ENCODE assay signal across 10 cellular contexts in the genomic region with DNA sequence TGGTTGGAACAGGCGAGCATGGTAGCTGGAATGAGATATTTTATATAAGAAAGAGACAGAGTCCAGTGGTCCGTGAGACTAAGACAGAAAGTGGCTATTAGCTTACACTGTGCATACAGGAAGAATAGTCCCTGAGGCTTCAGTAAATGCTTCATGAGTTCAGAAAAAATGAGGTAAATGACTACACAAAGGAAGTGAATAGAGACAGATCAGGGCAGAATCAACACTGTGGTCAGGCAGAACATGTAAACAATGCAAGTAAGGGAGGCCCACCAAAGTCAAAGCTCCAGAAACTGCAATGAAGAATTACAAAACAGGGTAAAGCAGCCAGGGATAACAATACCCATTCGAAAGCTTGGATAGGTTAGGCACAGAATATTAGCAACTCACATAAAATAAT. TPM values are rescaled to one million over a fixed set of nuclear protein-coding genes. Genes with fewer than 3 reads are reported as not detected.
DNase-seq lines count a peak whose midpoint lies in the region; ATAC-seq, FAIRE-seq and TF ChIP-seq lines count a peak whose summit lies in the region.
"Had no signal": no experiment of that assay in that cellular context is flagged by ENCODE, and none has a peak within 500 bp of the region (broad histone marks: within the 10 kb centered on the region; RNA-seq: fewer than 3 reads in every experiment).

No MANE protein-coding gene starts in this region.

- peak overlapping the region; percentile 53 for H3K4me3 ChIP-seq in left ventricle myocardium inferior
- peak overlapping the region in 4 of 10 donors; percentile 6 to 44 (median 25) for H3K4me3 ChIP-seq in heart right ventricle
- no peak overlapping the region for H3K4me3 ChIP-seq in astrocyte (ENCODE audit: insufficient read depth, low read depth, low read length)
- no peak overlapping the region for H3K4me3 ChIP-seq in thymus (ENCODE audit: low read length)

- H3K27me3 ChIP-seq in left ventricle myocardium inferior (ENCODE audit: low read depth) = no peaks in the 10 kb centered on the region
- H3K27me3 ChIP-seq in heart right ventricle = no peaks in the 10 kb centered on the region
- no peaks in the 10 kb centered on the region for H3K27me3 ChIP-seq in astrocyte (ENCODE audit: insufficient read depth, low read length)
- no peaks in the 10 kb centered on the region for H3K27me3 ChIP-seq in thymus (ENCODE audit: control insufficient read depth, insufficient read depth)

- peaks cover 6% of the 10 kb centered on the region for H3K4me1 Mint-ChIP-seq in astrocyte (ENCODE audit: low read depth, unreplicated experiment)
- H3K4me1 Mint-ChIP-seq in activated T-cell treated with anti-CD3 and anti-CD28 coated beads, Interleukin-2, amount 50 U/mL, for 4 hours (ENCODE audit: low read depth) = peaks cover 6% of the 10 kb centered on the region

- no peaks in the 10 kb centered on the region for H3K36me3 Mint-ChIP-seq in astrocyte (ENCODE audit: low read depth, unreplicated experiment)
- peaks cover 15% of the 10 kb centered on the region for H3K36me3 Mint-ChIP-seq in activated T-cell treated with anti-CD3 and anti-CD28 coated beads, Interleukin-2, amount 50 U/mL, for 4 hours (ENCODE audit: insufficient read depth)

- peak overlapping the region; percentile 46 for H3K27ac ChIP-seq in left ventricle myocardium inferior (replicated peaks)
- peak overlapping the region in 5 of 10 donors; percentile 1 to 40 (median 29) for H3K27ac ChIP-seq in heart right ventricle
- H3K27ac ChIP-seq in astrocyte (ENCODE audit: low read depth, low read length) = no peak overlapping the region
- peak overlapping the region; percentile 20 for H3K27ac ChIP-seq in thymus (ENCODE audit: low read depth)

- ATAC-seq in heart right ventricle (no peak), HG02870 (IDR thresholded peaks at IDR 0.05; ENCODE audit: unreplicated experiment) (peak; percentile 93)
- no peak for ATAC-seq in activated T-cell treated with anti-CD3 and anti-CD28 coated beads, Interleukin-2, amount 50 U/mL, for 4 hours

- no peak overlapping the region for H2AFZ ChIP-seq in astrocyte (ENCODE audit: low read depth, low read length)

- H3K9ac ChIP-seq in astrocyte (ENCODE audit: low read length) = no peak overlapping the region

- no peak for TF ChIP-seq CTCF in left ventricle myocardium inferior (IDR thresholded peaks at IDR 0.05; ENCODE audit: borderline replicate concordance)
- no peak for TF ChIP-seq CTCF in heart right ventricle (IDR thresholded peaks at IDR 0.05)
- TF ChIP-seq CTCF in astrocyte (IDR thresholded peaks at IDR 0.05; ENCODE audit: insufficient read depth, low read depth, low read length) = no peak

- no peak overlapping the region for H3K27ac Mint-ChIP-seq in astrocyte (ENCODE audit: unreplicated experiment)

- FAIRE-seq in astrocyte (lab: Jason Lieb, UNC) = no peak

- 77% methylated on average over 3 of the region's 3 CpGs for WGBS in heart right ventricle, 2 donors
- 94% methylated on average over 3 of the region's 3 CpGs for WGBS in thymus

- H3K36me3 ChIP-seq in left ventricle myocardium inferior = peaks cover 18% of the 10 kb centered on the region
- H3K36me3 ChIP-seq in heart right ventricle = peaks cover 0 to 33% (median 8%) of the 10 kb centered on the region in 9 donors
- H3K36me3 ChIP-seq in astrocyte (ENCODE audit: insufficient read depth, low read length) = no peaks in the 10 kb centered on the region
- H3K36me3 ChIP-seq in thymus (ENCODE audit: control insufficient read depth, insufficient read depth) = no peaks in the 10 kb centered on the region

- no peaks in the 10 kb centered on the region for H3K27me3 Mint-ChIP-seq in astrocyte (ENCODE audit: low read depth, unreplicated experiment)
- no peaks in the 10 kb centered on the region for H3K27me3 Mint-ChIP-seq in activated T-cell treated with anti-CD3 and anti-CD28 coated beads, Interleukin-2, amount 50 U/mL, for 4 hours (ENCODE audit: low read depth)

- no peak overlapping the region for H3K4me3 Mint-ChIP-seq in astrocyte (ENCODE audit: unreplicated experiment)
- H3K4me3 Mint-ChIP-seq in activated T-cell treated with anti-CD3 and anti-CD28 coated beads, Interleukin-2, amount 50 U/mL, for 4 hours = no peak overlapping the region

- H3K79me2 ChIP-seq in astrocyte (ENCODE audit: insufficient read depth, low read length) = no peaks in the 10 kb centered on the region

- intact Hi-C loops in left ventricle myocardium inferior (cut with micrococcal nuclease) = no loop called here
- intact Hi-C loops in heart right ventricle (cut with DNase I) = no loop called here

- no peaks in the 10 kb centered on the region for H3K9me3 ChIP-seq in left ventricle myocardium inferior (replicated peaks)
- H3K9me3 ChIP-seq in heart right ventricle = no peaks in the 10 kb centered on the region
- no peaks in the 10 kb centered on the region for H3K9me3 ChIP-seq in astrocyte (ENCODE audit: insufficient read depth, low read depth, low read length)
- no peaks in the 10 kb centered on the region for H3K9me3 ChIP-seq in thymus (ENCODE audit: control insufficient read depth)

- no peaks in the 10 kb centered on the region for H4K20me1 ChIP-seq in astrocyte (ENCODE audit: insufficient read depth, low read length)

- H3K4me1 ChIP-seq in left ventricle myocardium inferior = no peaks in the 10 kb centered on the region
- H3K4me1 ChIP-seq in heart right ventricle = peaks cover 0 to 8% (median 0%) of the 10 kb centered on the region in 9 donors
- no peaks in the 10 kb centered on the region for H3K4me1 ChIP-seq in astrocyte (ENCODE audit: insufficient read depth, low read length)
- H3K4me1 ChIP-seq in thymus (ENCODE audit: control insufficient read depth, insufficient read depth, low read length) = no peaks in the 10 kb centered on the region

- H3K4me2 ChIP-seq in astrocyte (ENCODE audit: low read length) = peak overlapping the region; percentile 32

- H3K9me3 Mint-ChIP-seq in astrocyte (ENCODE audit: unreplicated experiment) = no peaks in the 10 kb centered on the region
- H3K9me3 Mint-ChIP-seq in activated T-cell treated with anti-CD3 and anti-CD28 coated beads, Interleukin-2, amount 50 U/mL, for 4 hours = no peaks in the 10 kb centered on the region

- DNase-seq in left ventricle myocardium inferior (no peak), heart right ventricle (no peak), astrocyte (ENCODE audit: low read depth) (peak; percentile 56), mesenteric fat pad (ENCODE audit: low spot score) (no peak)
- DNase-seq in effector CD8-positive, alpha-beta T cell (lab: John Stamatoyannopoulos, UW) = no peak
- no peak for DNase-seq in activated T-cell treated with anti-CD3 and anti-CD28 coated beads, Interleukin-2, amount 50 U/mL, for 4 hours
- DNase-seq: MM.1S; stimulated activated CD4-positive, alpha-beta T cell treated with anti-CD3 and anti-CD28 coated beads, Interleukin-2, amount 100 ng/mL, for 24 hours had no signal

RNA-seq across cellular contexts. Expression of gene ABCA10, which starts 4.8 kb away (rescaled TPM):
- 4.2 TPM for total RNA-seq in left ventricle myocardium inferior
- total RNA-seq in heart right ventricle = 1 to 10 TPM; 2.1 to 7.0 (median 3.6) TPM
- polyA plus RNA-seq in heart right ventricle = 10 to 100 TPM in 1 of 2 donors, 1 to 10 TPM in 1; 1.0 to 60.9 TPM
- 0.20 and 0.75 TPM in 2 replicates for total RNA-seq in astrocyte
- 11.0 TPM for polyA plus RNA-seq in thymus
- under 1 TPM in 2 of 3 donors, not detected in 1; 0.13 to 0.41 TPM for total RNA-seq in activated T-cell treated with anti-CD3 and anti-CD28 coated beads, Interleukin-2, amount 50 U/mL, for 4 hours
- 17.8 TPM for total RNA-seq in mesenteric fat pad
